Comparison of ENCODE assay signal across 20 cellular contexts in the genomic region with DNA sequence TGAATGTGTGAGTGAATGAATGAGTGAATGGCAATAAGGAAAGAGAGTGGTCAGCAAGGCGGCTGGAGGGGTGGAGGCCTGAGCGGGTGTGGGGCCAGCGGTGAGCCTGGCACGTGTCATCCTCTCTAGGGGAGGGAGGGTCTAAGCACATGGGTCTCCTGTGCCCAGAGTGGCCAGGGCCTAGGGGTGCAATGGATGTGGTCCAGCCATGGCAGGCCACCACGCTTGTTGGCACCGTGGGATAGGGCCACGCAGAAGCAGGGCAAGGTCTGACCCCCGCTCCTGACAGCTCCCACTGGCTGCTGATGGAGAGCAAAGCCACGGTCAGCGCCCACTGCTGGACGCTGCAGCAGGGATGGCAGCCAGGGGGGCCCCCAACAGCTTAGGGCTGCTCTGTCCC.
"Had no signal": no experiment of that assay in that cellular context is flagged by ENCODE, and none has a peak within 500 bp of the region (broad histone marks: within the 10 kb centered on the region; RNA-seq: fewer than 3 reads in every experiment).

No MANE protein-coding gene starts in this region.

- H3K4me3 ChIP-seq: ascending aorta, sigmoid colon had no signal

- H2AFZ ChIP-seq: parathyroid adenoma had no signal

- H3K27ac ChIP-seq: ascending aorta, neutrophil, parathyroid adenoma, sigmoid colon had no signal

- H3K4me1 ChIP-seq: parathyroid adenoma had no signal

- H3K27me3 ChIP-seq: ascending aorta, neutrophil, sigmoid colon had no signal

- DNase-seq: activated CD4-positive, alpha-beta T cell treated with anti-CD3 and anti-CD28 coated beads, Interleukin-2, amount 10 ng/mL, durations not matched to agents 7 days and 5 days; activated CD4-positive, CD25-positive, alpha-beta regulatory T cell; activated CD8-positive, alpha-beta memory T cell treated with anti-CD3 and anti-CD28 coated beads, Interleukin-2, amount 50 U/mL, for 4 hours; activated effector memory CD4-positive, alpha-beta T cell treated with Interleukin-2 at 50 U/mL for 16 hours; activated naive CD4-positive, alpha-beta T cell treated with anti-CD3 and anti-CD28 coated beads, Interleukin-2, amount 10 ng/mL, durations not matched to agents 7 days and 5 days; activated T-cell treated with anti-CD3 and anti-CD28 coated beads, Interleukin-2, amount 50 U/mL, for 4 hours; cerebellar nuclear complex; effector CD8-positive, alpha-beta T cell; hippocampal formation; left colon; naive B cell; sigmoid colon; stimulated activated CD4-positive, alpha-beta T cell treated with anti-CD3 and anti-CD28 coated beads, Interleukin-1b, Interleukin-23, amount 100 ng/mL, for 48 hours; stimulated activated CD8-positive, alpha-beta memory T cell treated with anti-CD3 and anti-CD28 coated beads, Interleukin-4, amount 100 ng/mL, for 48 hours; stimulated activated naive CD4-positive, alpha-beta T cell; T-helper 1 cell; T1000 had no signal

- H3K9me3 ChIP-seq: ascending aorta, neutrophil, sigmoid colon had no signal

- H3K9ac ChIP-seq: parathyroid adenoma had no signal

- ATAC-seq: activated T-cell treated with anti-CD3 and anti-CD28 coated beads, Interleukin-2, amount 50 U/mL, for 4 hours; left colon had no signal
